ENCODE assay signal across 26 cellular contexts in the genomic region with DNA sequence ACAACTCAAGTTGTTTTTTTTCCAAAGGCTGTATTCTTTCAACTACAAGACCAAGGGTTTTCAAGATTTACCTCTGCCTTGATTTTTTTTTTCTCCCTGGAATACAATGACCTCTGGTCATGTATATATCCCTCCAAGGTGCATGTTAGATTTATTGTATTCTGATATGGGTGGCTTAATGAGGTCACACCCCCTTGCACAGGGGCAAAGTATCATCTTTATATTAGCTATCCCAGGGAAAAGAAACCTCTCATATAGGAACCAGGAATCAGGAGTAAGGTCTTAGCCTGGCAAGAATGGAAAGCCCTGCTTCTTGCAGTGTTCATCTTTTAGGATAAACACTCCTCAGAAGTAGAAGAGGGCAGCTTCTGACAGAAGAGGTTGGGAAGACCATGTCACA.
"Had no signal": no experiment of that assay in that cellular context is flagged by ENCODE, and none has a peak within 500 bp of the region (broad histone marks: within the 10 kb centered on the region; RNA-seq: fewer than 3 reads in every experiment).

No MANE protein-coding gene starts in this region.

- H3K4me1 ChIP-seq: neural progenitor cell, parathyroid adenoma, psoas muscle, right lobe of liver, sigmoid colon, spleen, stomach, thyroid gland, tibial nerve, upper lobe of right lung, vagina had no signal

- H3K9me3 ChIP-seq: ovary, right lobe of liver, thoracic aorta, thyroid gland, vagina had no signal

- H3K27ac ChIP-seq: neural progenitor cell, ovary, parathyroid adenoma, psoas muscle, right lobe of liver, sigmoid colon, spleen, stomach, thoracic aorta, thyroid gland, tibial nerve, upper lobe of right lung, vagina had no signal

- H3K27me3 ChIP-seq: neural progenitor cell, ovary, right lobe of liver, sigmoid colon, spleen, stomach, thyroid gland, tibial nerve, upper lobe of right lung, vagina had no signal

- DNase-seq: naive thymus-derived CD4-positive, alpha-beta T cell; natural killer cell; occipital lobe; ovary; posterior cingulate gyrus; psoas muscle; right cardiac atrium; right lobe of liver; sigmoid colon; spleen; stimulated activated CD4-positive, alpha-beta T cell treated with anti-CD3 and anti-CD28 coated beads, Interleukin-15, amount 100 ng/mL, for 24 hours; stimulated activated CD4-positive, alpha-beta T cell treated with anti-CD3 and anti-CD28 coated beads, Interleukin-2, amount 100 ng/mL, for 24 hours; stimulated activated CD4-positive, alpha-beta T cell treated with anti-CD3 and anti-CD28 coated beads, Interleukin-2, amount 100 ng/mL, for 48 hours; stimulated activated CD4-positive, alpha-beta T cell treated with anti-CD3 and anti-CD28 coated beads, Interleukin-4, amount 100 ng/mL, for 24 hours; stimulated activated naive B cell treated with anti-CD40 and anti-IgM and Interleukin-4, amounts not matched to agents 10 μg/mL and 1 μg/mL and 100 μg/mL, for 72 hours; stimulated activated naive CD4-positive, alpha-beta T cell treated with Interleukin-2 at 50 U/mL for 16 hours; stomach; thyroid gland; upper lobe of right lung had no signal

- ATAC-seq: naive thymus-derived CD4-positive, alpha-beta T cell; natural killer cell; psoas muscle; right cardiac atrium; right lobe of liver; stimulated activated effector memory CD8-positive, alpha-beta T cell treated with anti-CD3 and anti-CD28 coated beads, Interleukin-12 subunit alpha, Interleukin-12 subunit beta, amount 100 ng/mL, for 72 hours; stimulated activated naive B cell treated with anti-CD40 and anti-IgM and Interleukin-4, amounts not matched to agents 10 μg/mL and 1 μg/mL and 100 μg/mL, for 72 hours; upper lobe of right lung had no signal

- H3K36me3 ChIP-seq: neural progenitor cell, ovary, right lobe of liver, sigmoid colon, spleen, stomach, thoracic aorta, thyroid gland, tibial nerve, upper lobe of right lung, vagina had no signal

- H3K9ac ChIP-seq: neural progenitor cell, parathyroid adenoma had no signal

- H3K4me3 ChIP-seq: neural progenitor cell, ovary, psoas muscle, right lobe of liver, sigmoid colon, smooth muscle cell, spleen, stomach, thoracic aorta, thyroid gland, tibial nerve, upper lobe of right lung, vagina had no signal
